1 cellular context compared by ENCODE assay signal in the genomic region with DNA sequence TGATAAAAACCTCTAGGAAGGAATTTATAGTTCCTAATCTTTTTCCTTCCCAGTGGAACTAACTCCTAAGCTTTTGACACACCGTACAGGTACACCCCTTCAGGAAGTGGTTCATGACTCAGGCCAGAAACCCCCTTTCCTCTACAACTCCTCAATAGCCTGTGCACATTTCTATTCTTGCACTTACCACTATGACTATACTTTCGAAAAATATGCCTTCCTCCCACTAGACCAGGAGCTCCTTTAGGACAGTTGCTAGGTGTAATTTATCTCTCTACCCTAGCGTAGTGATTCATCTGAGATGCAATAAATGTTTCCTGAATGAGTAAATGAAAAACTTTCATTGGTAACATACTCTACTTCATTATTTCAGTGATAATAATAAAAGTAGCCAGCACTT.
A peak's percentile ranks its signal among the peaks of the same experiment; 100 is the strongest.
TF ChIP-seq lines count a peak whose summit lies in the region.

No MANE protein-coding gene starts in this region.

TF ChIP-seq in SK-N-SH, 30 proteins besides CTCF, POLR2A, EP300 and RAD21:
- TF ChIP-seq PBX3 (IDR thresholded peaks at IDR 0.05) (peak; percentile 80), USF2 (IDR thresholded peaks at IDR 0.05; ENCODE audit: borderline replicate concordance, low read depth, low read length) (no peak), POLR2AphosphoS5 (IDR thresholded peaks at IDR 0.05; ENCODE audit: low read depth, low read length) (peak; percentile 33; the same call in 1 of the 2 replicates), NFIC (IDR thresholded peaks at IDR 0.05; ENCODE audit: borderline replicate concordance) (0 out of 2 replicates have a peak, but pooled peaks have one; percentile 12), RFX5 (IDR thresholded peaks at IDR 0.05; ENCODE audit: low read length) (no peak), JUND (IDR thresholded peaks at IDR 0.05) (peak; percentile 81), FOXM1 (IDR thresholded peaks at IDR 0.05; ENCODE audit: low read depth) (no peak), SIN3A (IDR thresholded peaks at IDR 0.05; ENCODE audit: borderline replicate concordance, low read depth, low read length) (no peak), NRF1 (IDR thresholded peaks at IDR 0.05; ENCODE audit: low read depth, low read length) (no peak), FOXJ3 (CRISPR knock-in tag; IDR thresholded peaks at IDR 0.05) (no peak), RCOR1 (IDR thresholded peaks at IDR 0.05; ENCODE audit: low read length) (no peak), TAF1 (IDR thresholded peaks at IDR 0.05; ENCODE audit: borderline replicate concordance, low read depth, low read length) (no peak), MAX (IDR thresholded peaks at IDR 0.05; ENCODE audit: low read depth) (peak; percentile 31; the same call in 1 of the 2 replicates), MEF2A (IDR thresholded peaks at IDR 0.05; ENCODE audit: borderline replicate concordance, low read depth) (peak; percentile 54; the same call in 1 of the 2 replicates), TEAD4 (IDR thresholded peaks at IDR 0.05; ENCODE audit: borderline replicate concordance, insufficient read depth) (peak; percentile 54; the same call in 1 of the 2 replicates), GABPA (IDR thresholded peaks at IDR 0.05; ENCODE audit: low read depth) (no peak), EZH2phosphoT487 (IDR thresholded peaks at IDR 0.05; ENCODE audit: borderline replicate concordance, low read depth) (no peak), REST (IDR thresholded peaks at IDR 0.05; ENCODE audit: low read depth, low read length) (no peak), YY1 (IDR thresholded peaks at IDR 0.05; ENCODE audit: low read depth) (no peak), SMC3 (IDR thresholded peaks at IDR 0.05; ENCODE audit: low read depth, low read length) (no peak), MXI1 (IDR thresholded peaks at IDR 0.05; ENCODE audit: low read depth, low read length) (no peak), CHD2 (IDR thresholded peaks at IDR 0.05; ENCODE audit: low read length, partially characterized antibody) (no peak), FOSL2 (IDR thresholded peaks at IDR 0.05; ENCODE audit: borderline replicate concordance, low read depth) (peak; percentile 93), ELF1 (IDR thresholded peaks at IDR 0.05) (no peak), TCF12 (IDR thresholded peaks at IDR 0.05) (peak; percentile 77), RXRA (IDR thresholded peaks at IDR 0.05; ENCODE audit: borderline replicate concordance, low read depth) (no peak; the same call in 1 of the 2 replicates)
